Comparison of ENCODE assay signal across 8 cellular contexts in genomic region chr10:14009315-14010082, GRCh38.
DNase-seq lines count a peak whose midpoint lies in the region; ATAC-seq, FAIRE-seq and TF ChIP-seq lines count a peak whose summit lies in the region.

No MANE protein-coding gene starts in this region.

- dilution Hi-C loops in endothelial cell of umbilical vein (cut with MboI; ENCODE audit: extremely low pct_ligation_motif_present, low sequenced_read_pairs), result no loop called here

- no peak for TF ChIP-seq CTCF in endothelial cell of umbilical vein (IDR thresholded peaks at IDR 0.05; ENCODE audit: extremely low read depth in 1 of 2, insufficient read depth in 1 of 2, low read depth in 1 of 2, low read length in 2 of 2)

- TF ChIP-seq POLR2A in endothelial cell of umbilical vein (IDR thresholded peaks at IDR 0.05; ENCODE audit: low read depth, low read length), result no peak

- peak; percentile 58 for ATAC-seq in HG03196 (IDR thresholded peaks at IDR 0.05; ENCODE audit: unreplicated experiment)
- ATAC-seq in HG02884 (IDR thresholded peaks at IDR 0.05; ENCODE audit: unreplicated experiment), result no peak

- H3K27me3 ChIP-seq in endothelial cell of umbilical vein (ENCODE audit: control insufficient read depth in 2 of 2, insufficient read depth in 2 of 2, low read length in 2 of 2) (no peaks in the 10 kb centered on the region), HAP-1 (ENCODE audit: low read depth) (no peaks in the 10 kb centered on the region)

- DNase-seq in DMS53 treated with DMSO at 0.1 percent for 48 hours (lab: John Stamatoyannopoulos, UW; ENCODE audit: unreplicated experiment) (peak; percentile 33), endothelial cell of umbilical vein (ENCODE audit: low read depth, low spot score) (peak; percentile 47), skeletal muscle cell (ENCODE audit: low read depth) (peak; percentile 59), DMS79 treated with DMSO at 0.1 percent for 48 hours (lab: John Stamatoyannopoulos, UW) (no peak), HAP-1 (ENCODE audit: low spot score in 2 of 2) (no peak)
- peak; percentile 33 to 48 for DNase-seq in activated CD8-positive, alpha-beta memory T cell treated with anti-CD3 and anti-CD28 coated beads for 1 hour (ENCODE audit: extremely low read depth in 1 of 2, low read depth in 1 of 2)

- peak overlapping the region; percentile 93 for H3K9ac ChIP-seq in endothelial cell of umbilical vein (replicated peaks; ENCODE audit: extremely low read depth, insufficient read depth, low read length)

- no peaks in the 10 kb centered on the region for H3K9me1 ChIP-seq in endothelial cell of umbilical vein (replicated peaks; ENCODE audit: control insufficient read depth, extremely low read depth, insufficient read depth, low read length)

- peak overlapping the region; percentile 93 for H3K27ac ChIP-seq in endothelial cell of umbilical vein (ENCODE audit: insufficient read depth, low read depth, low read length)

- no peaks in the 10 kb centered on the region for H4K20me1 ChIP-seq in endothelial cell of umbilical vein (replicated peaks; ENCODE audit: control insufficient read depth, extremely low read depth, insufficient read depth, low read length)

- CTCF ChIA-PET in endothelial cell of umbilical vein (lab: Charles Lee), result interaction anchor here (1.3 kb wide), 1 partner anchor 84 kb away, joined by 6 read pairs; no protein-coding TSS in a partner anchor

- BruUV-seq in endothelial cell of umbilical vein (replicated peaks; lab: Mats Ljungman, UMichigan), result TSS peak; percentile 65

- in situ Hi-C loops in HAP-1 (cut with MboI; ENCODE audit: low sequenced_read_pairs), result no loop called here

- H3K36me3 ChIP-seq in endothelial cell of umbilical vein (ENCODE audit: control insufficient read depth in 2 of 2, extremely low read depth in 1 of 2, insufficient read depth in 2 of 2, low read length in 2 of 2) (no peaks in the 10 kb centered on the region), HAP-1 (replicated peaks) (no peaks in the 10 kb centered on the region)

- H3K4me1 ChIP-seq in endothelial cell of umbilical vein (ENCODE audit: control insufficient read depth, extremely low read depth, insufficient read depth, low read length) (peaks cover 39% of the 10 kb centered on the region), HAP-1 (peaks cover 3% of the 10 kb centered on the region)

- FAIRE-seq in endothelial cell of umbilical vein (lab: Jason Lieb, UNC), result no peak

- H2AFZ ChIP-seq in endothelial cell of umbilical vein (ENCODE audit: low read depth, low read length), result peak overlapping the region; percentile 26

- peak overlapping the region; percentile 1 to 79 (median 26) for H3K4me3 ChIP-seq in endothelial cell of umbilical vein (replicated peaks in 1 of 3; ENCODE audit: insufficient read depth in 1 of 3, low read depth in 1 of 3, low read length in 3 of 3)
- H3K4me3 ChIP-seq in skeletal muscle cell (ENCODE audit: low read depth, low read length), result peak overlapping the region; percentile 57
- H3K4me3 ChIP-seq in HAP-1, result no peak overlapping the region

- POLR2A ChIA-PET in endothelial cell of umbilical vein (lab: Charles Lee), result no interaction called here

- intact Hi-C loops in endothelial cell of umbilical vein (cut with micrococcal nuclease), result loop anchor here (1.0 to 2.0 kb wide), 4 partner anchors 48 to 222 kb away; no protein-coding TSS in a partner anchor

- H3K9me3 ChIP-seq in endothelial cell of umbilical vein (replicated peaks; ENCODE audit: control insufficient read depth, insufficient read depth, low read length), result no peaks in the 10 kb centered on the region
- H3K9me3 ChIP-seq in HAP-1, result no peaks in the 10 kb centered on the region

- H3K79me2 ChIP-seq in endothelial cell of umbilical vein (ENCODE audit: control insufficient read depth, insufficient read depth, low read length), result peaks cover 14% of the 10 kb centered on the region

- H3K4me2 ChIP-seq in endothelial cell of umbilical vein (ENCODE audit: insufficient read depth, low read length), result peak overlapping the region; percentile 71

TF ChIP-seq in endothelial cell of umbilical vein, 7 proteins besides CTCF, POLR2A, EP300 and RAD21:
- TF ChIP-seq EZH2 (IDR thresholded peaks at IDR 0.05; ENCODE audit: borderline replicate concordance, low read depth, low read length, severe bottlenecking) (no peak), POLR2AphosphoS5 (IDR thresholded peaks at IDR 0.05; ENCODE audit: insufficient read depth, low read depth, low read length) (peak; percentile 23), MAX (IDR thresholded peaks at IDR 0.05; ENCODE audit: insufficient read depth, insufficient read length) (no peak), FOS (IDR thresholded peaks at IDR 0.05; ENCODE audit: borderline replicate concordance, insufficient read depth, low read length) (peak; percentile 22)
TF ChIP-seq in endothelial cell of umbilical vein: peak in this region for 2.

Comparison
In these comparisons a context has a peak if more than half of its experiments do, and no peak if none do; other contexts are left out.
1. DNase-seq: peak in DMS53 treated with DMSO at 0.1 percent for 48 hours (single experiment), activated CD8-positive, alpha-beta memory T cell treated with anti-CD3 and anti-CD28 coated beads for 1 hour (2 of 2), endothelial cell of umbilical vein (single experiment) and skeletal muscle cell (single experiment); none in DMS79 treated with DMSO at 0.1 percent for 48 hours (single experiment) and HAP-1 (0 of 2).